ENCODE assay signal across 13 cellular contexts in genomic region chr4:111689214-111689613, GRCh38.
A peak's percentile ranks its signal among the peaks of the same experiment; 100 is the strongest.
DNase-seq lines count a peak whose midpoint lies in the region; ATAC-seq and TF ChIP-seq lines count a peak whose summit lies in the region.
"Had no signal": no experiment of that assay in that cellular context is flagged by ENCODE, and none has a peak within 500 bp of the region (broad histone marks: within the 10 kb centered on the region; RNA-seq: fewer than 3 reads in every experiment).

No MANE protein-coding gene starts in this region.

- DNase-seq in H4 (ENCODE audit: low spot score), result peak; percentile 64
- peak; percentile 13 for DNase-seq in RPMI7951 (ENCODE audit: low read depth)
- peak; percentile 87 for DNase-seq in fibroblast of villous mesenchyme (ENCODE audit: low read depth)
- peak; percentile 70 for DNase-seq in sigmoid colon
- DNase-seq in NCI-H2171 (lab: John Stamatoyannopoulos, UW), result no peak
- no peak for DNase-seq in stimulated activated effector memory CD8-positive, alpha-beta T cell treated with anti-CD3 and anti-CD28 coated beads, Interleukin-12 subunit alpha, Interleukin-12 subunit beta, amount 100 ng/mL, for 72 hours (ENCODE audit: low spot score in 2 of 2)
- DNase-seq: activated CD4-positive, alpha-beta T cell treated with anti-CD3 and anti-CD28 coated beads, Interleukin-2, amount 10 ng/mL, durations not matched to agents 7 days and 5 days; activated naive CD8-positive, alpha-beta T cell treated with anti-CD3 and anti-CD28 coated beads for 36 hours; NCI-H187 treated with DMSO at 0.1 percent for 48 hours; SHP77 treated with DMSO at 0.1 percent for 48 hours; stimulated activated CD4-positive, alpha-beta T cell treated with anti-CD3 and anti-CD28 coated beads, Interleukin-15, amount 100 ng/mL, for 24 hours had no signal

- no peak for TF ChIP-seq POLR2A in sigmoid colon (IDR thresholded peaks at IDR 0.05)

- no peak for ATAC-seq in HG03097 (IDR thresholded peaks at IDR 0.05; ENCODE audit: low FRiP score, unreplicated experiment)
- no peak for ATAC-seq in GM19351 (IDR thresholded peaks at IDR 0.05; ENCODE audit: unreplicated experiment)
- ATAC-seq in stimulated activated effector memory CD8-positive, alpha-beta T cell treated with anti-CD3 and anti-CD28 coated beads, Interleukin-12 subunit alpha, Interleukin-12 subunit beta, amount 100 ng/mL, for 72 hours, result no peak

- no peaks in the 10 kb centered on the region for H3K4me1 Mint-ChIP-seq in stimulated activated effector memory CD8-positive, alpha-beta T cell treated with anti-CD3 and anti-CD28 coated beads, Interleukin-12 subunit alpha, Interleukin-12 subunit beta, amount 100 ng/mL, for 72 hours
- H3K4me1 Mint-ChIP-seq: activated CD4-positive, alpha-beta T cell treated with anti-CD3 and anti-CD28 coated beads, Interleukin-2, amount 10 ng/mL, durations not matched to agents 7 days and 5 days; activated naive CD8-positive, alpha-beta T cell treated with anti-CD3 and anti-CD28 coated beads for 36 hours had no signal

- H3K4me1 ChIP-seq in sigmoid colon, result peaks cover 0 to 44% (median 35%) of the 10 kb centered on the region in 4 donors

- peak in 2 of 4 donors; percentile 21 to 60 for TF ChIP-seq EP300 in sigmoid colon (IDR thresholded peaks at IDR 0.05)

- no peak for TF ChIP-seq CTCF in fibroblast of villous mesenchyme (IDR thresholded peaks at IDR 0.05; ENCODE audit: insufficient read depth, low read depth, low read length)
- no peak for TF ChIP-seq CTCF in sigmoid colon (IDR thresholded peaks at IDR 0.05)

- H3K4me3 Mint-ChIP-seq in stimulated activated effector memory CD8-positive, alpha-beta T cell treated with anti-CD3 and anti-CD28 coated beads, Interleukin-12 subunit alpha, Interleukin-12 subunit beta, amount 100 ng/mL, for 72 hours, result no peak overlapping the region
- H3K4me3 Mint-ChIP-seq: activated CD4-positive, alpha-beta T cell treated with anti-CD3 and anti-CD28 coated beads, Interleukin-2, amount 10 ng/mL, durations not matched to agents 7 days and 5 days; activated naive CD8-positive, alpha-beta T cell treated with anti-CD3 and anti-CD28 coated beads for 36 hours had no signal

- H3K9me3 ChIP-seq in sigmoid colon, result no peaks in the 10 kb centered on the region

- H3K27ac ChIP-seq in sigmoid colon, result peak overlapping the region in 3 of 4 donors; percentile 57 to 68 (median 66)

- no peaks in the 10 kb centered on the region for H3K27me3 ChIP-seq in sigmoid colon

- H3K36me3 Mint-ChIP-seq in stimulated activated effector memory CD8-positive, alpha-beta T cell treated with anti-CD3 and anti-CD28 coated beads, Interleukin-12 subunit alpha, Interleukin-12 subunit beta, amount 100 ng/mL, for 72 hours, result no peaks in the 10 kb centered on the region
- H3K36me3 Mint-ChIP-seq: activated naive CD8-positive, alpha-beta T cell treated with anti-CD3 and anti-CD28 coated beads for 36 hours had no signal

- intact Hi-C loops in sigmoid colon (cut with DNase I), result loop anchor here (5.0 kb wide), 1 partner anchor 88 kb away; no protein-coding TSS in a partner anchor

- H3K36me3 ChIP-seq in sigmoid colon, result no peaks in the 10 kb centered on the region

- no peak overlapping the region for H3K27ac Mint-ChIP-seq in stimulated activated effector memory CD8-positive, alpha-beta T cell treated with anti-CD3 and anti-CD28 coated beads, Interleukin-12 subunit alpha, Interleukin-12 subunit beta, amount 100 ng/mL, for 72 hours
- H3K27ac Mint-ChIP-seq: activated CD4-positive, alpha-beta T cell treated with anti-CD3 and anti-CD28 coated beads, Interleukin-2, amount 10 ng/mL, durations not matched to agents 7 days and 5 days; activated naive CD8-positive, alpha-beta T cell treated with anti-CD3 and anti-CD28 coated beads for 36 hours had no signal

- H3K4me3 ChIP-seq in fibroblast of villous mesenchyme (ENCODE audit: low read depth, low read length) (no peak overlapping the region), sigmoid colon (no peak overlapping the region)

- peaks cover 9% of the 10 kb centered on the region for H3K9me3 Mint-ChIP-seq in stimulated activated effector memory CD8-positive, alpha-beta T cell treated with anti-CD3 and anti-CD28 coated beads, Interleukin-12 subunit alpha, Interleukin-12 subunit beta, amount 100 ng/mL, for 72 hours
- H3K9me3 Mint-ChIP-seq: activated CD4-positive, alpha-beta T cell treated with anti-CD3 and anti-CD28 coated beads, Interleukin-2, amount 10 ng/mL, durations not matched to agents 7 days and 5 days had no signal

Comparison
In these comparisons a context has a peak if more than half of its experiments do, and no peak if none do; other contexts are left out.
1. DNase-seq: peak in H4 (single experiment), RPMI7951 (single experiment), fibroblast of villous mesenchyme (single experiment) and sigmoid colon (single experiment); none in NCI-H2171 (single experiment) and stimulated activated effector memory CD8-positive, alpha-beta T cell treated with anti-CD3 and anti-CD28 coated beads, Interleukin-12 subunit alpha, Interleukin-12 subunit beta, amount 100 ng/mL, for 72 hours (0 of 2).